In genomic region chr1:90107971-90108370, GRCh38 we compare ENCODE assay signal across 4 cellular contexts.
"Had no signal": no experiment of that assay in that cellular context is flagged by ENCODE, and none has a peak within 500 bp of the region (broad histone marks: within the 10 kb centered on the region; RNA-seq: fewer than 3 reads in every experiment).

No MANE protein-coding gene starts in this region.

- H3K27ac ChIP-seq: GM23248 had no signal

- DNase-seq: GM23248, H9, HCEC 1CT, IMR-90 had no signal

- H3K4me3 ChIP-seq: GM23248 had no signal

- H2AFZ ChIP-seq: GM23248 had no signal

- H3K9ac ChIP-seq: GM23248 had no signal
